Comparison of ENCODE assay signal across 17 cellular contexts in genomic region chr3:12957334-12957733, GRCh38.
DNase-seq lines count a peak whose midpoint lies in the region; ATAC-seq and TF ChIP-seq lines count a peak whose summit lies in the region.
"Had no signal": no experiment of that assay in that cellular context is flagged by ENCODE, and none has a peak within 500 bp of the region (broad histone marks: within the 10 kb centered on the region; RNA-seq: fewer than 3 reads in every experiment).

No MANE protein-coding gene starts in this region.

- no peaks in the 10 kb centered on the region for H3K9me3 Mint-ChIP-seq in brain
- H3K9me3 Mint-ChIP-seq: mesothelial cell of epicardium, T-cell had no signal

- H3K36me3 ChIP-seq in Loucy (ENCODE audit: insufficient read depth, low read length) = peaks cover 5% of the 10 kb centered on the region; the same call in 1 of the 2 replicates
- H3K36me3 ChIP-seq: cardiac muscle cell had no signal

- no peaks in the 10 kb centered on the region for H3K27me3 Mint-ChIP-seq in brain
- H3K27me3 Mint-ChIP-seq: T-cell had no signal

- peaks cover 24% of the 10 kb centered on the region for H4K20me1 ChIP-seq in Loucy (ENCODE audit: insufficient read depth, low read length, poor library complexity, severe bottlenecking)

- intact Hi-C loops in posterior vena cava (cut with DNase I) = no loop called here

- peak; percentile 47 for ATAC-seq in left lobe of liver
- ATAC-seq: activated CD4-positive, CD25-positive, alpha-beta regulatory T cell treated with anti-CD3 and anti-CD28 coated beads, Interleukin-2, amount 50 U/mL, for 24 hours; stimulated activated naive CD8-positive, alpha-beta T cell treated with anti-CD3 and anti-CD28 coated beads, Interleukin-15, Interleukin-2, amounts not matched to agents 100 U/mL and 50 U/mL, for 24 hours; T-cell had no signal

- no peak overlapping the region for H3K4me3 ChIP-seq in Loucy (ENCODE audit: low read length, poor library complexity, severe bottlenecking)
- H3K4me3 ChIP-seq: cardiac muscle cell, spleen had no signal

- no peak overlapping the region for H3K4me2 ChIP-seq in Loucy (ENCODE audit: low read depth, low read length, poor library complexity, severe bottlenecking)

- DNase-seq in left lobe of liver (ENCODE audit: low spot score) = no peak
- no peak for DNase-seq in substantia nigra (lab: John Stamatoyannopoulos, UW)
- no peak for DNase-seq in NCI-H1436 treated with DMSO at 0.1 percent for 48 hours (lab: John Stamatoyannopoulos, UW)
- no peak for DNase-seq in superior temporal gyrus (ENCODE audit: extremely low spot score)
- no peak for DNase-seq in posterior vena cava (ENCODE audit: low spot score)
- DNase-seq: activated naive CD4-positive, alpha-beta T cell treated with Interleukin-2 at 50 U/mL for 16 hours; KG1; NCI-H1092 treated with DMSO at 0.1 percent for 48 hours; spleen; stimulated activated naive CD8-positive, alpha-beta T cell treated with anti-CD3 and anti-CD28 coated beads, Interleukin-15, Interleukin-2, amounts not matched to agents 100 U/mL and 50 U/mL, for 24 hours; T-cell had no signal

- TF ChIP-seq CTCF in Loucy (conservative IDR thresholded peaks at IDR 0.05; ENCODE audit: low read length) (no peak), brain (conservative IDR thresholded peaks at IDR 0.05) (no peak)

- no peaks in the 10 kb centered on the region for H3K9me3 ChIP-seq in Loucy (ENCODE audit: insufficient read depth, low read depth, low read length)
- H3K9me3 ChIP-seq: spleen had no signal

- H3K27ac Mint-ChIP-seq in brain = peak overlapping the region in 3 of 5 experiments; percentile 35 to 88 (median 76)
- H3K27ac Mint-ChIP-seq: mesothelial cell of epicardium had no signal

- no peaks in the 10 kb centered on the region for H3K36me3 Mint-ChIP-seq in brain
- H3K36me3 Mint-ChIP-seq: mesothelial cell of epicardium had no signal

- H3K27ac ChIP-seq in substantia nigra (ENCODE audit: low read depth, low read length, poor library complexity, severe bottlenecking) = peak overlapping the region; percentile 33
- H3K27ac ChIP-seq: C4-2B, cardiac muscle cell had no signal

- H3K4me1 ChIP-seq in Loucy (ENCODE audit: insufficient read depth, low read length, poor library complexity, severe bottlenecking) = peaks cover 94% of the 10 kb centered on the region

- no peaks in the 10 kb centered on the region for H3K27me3 ChIP-seq in Loucy (ENCODE audit: insufficient read depth, low read length, poor library complexity, severe bottlenecking)
- H3K27me3 ChIP-seq: cardiac muscle cell, spleen had no signal

- peaks cover 98% of the 10 kb centered on the region for H3K79me2 ChIP-seq in Loucy (ENCODE audit: insufficient read depth, low read length)

- peak overlapping the region; percentile 31 for H3K9ac ChIP-seq in Loucy (ENCODE audit: low read depth, low read length, poor library complexity, severe bottlenecking)

- H2AFZ ChIP-seq in Loucy (ENCODE audit: low read length) = no peak overlapping the region

- H3K4me3 Mint-ChIP-seq in brain = no peak overlapping the region
- H3K4me3 Mint-ChIP-seq: mesothelial cell of epicardium, T-cell had no signal

- H3K4me1 Mint-ChIP-seq in brain = peaks cover 100% of the 10 kb centered on the region

- H3K9me2 ChIP-seq in Loucy (replicated peaks; ENCODE audit: low read depth, low read length) = no peaks in the 10 kb centered on the region

- H3F3A ChIP-seq in Loucy (ENCODE audit: low read depth) = no peaks in the 10 kb centered on the region
